8 cellular contexts compared by ENCODE assay signal in genomic region chr7:26078437-26079362, GRCh38.
A peak's percentile ranks its signal among the peaks of the same experiment; 100 is the strongest.
DNase-seq lines count a peak whose midpoint lies in the region; ATAC-seq and TF ChIP-seq lines count a peak whose summit lies in the region.

No MANE protein-coding gene starts in this region.

- no peak for TF ChIP-seq POLR2A in thyroid gland (IDR thresholded peaks at IDR 0.05)

- peak; percentile 96 for ATAC-seq in GM21447 (IDR thresholded peaks at IDR 0.05; ENCODE audit: unreplicated experiment)

- no peak overlapping the region for H3K4me3 ChIP-seq in epithelial cell of proximal tubule (ENCODE audit: low read depth, low read length)
- H3K4me3 ChIP-seq in thyroid gland (replicated peaks in 1 of 3) = no peak overlapping the region

- H3K27me3 ChIP-seq in thyroid gland = no peaks in the 10 kb centered on the region

- peak; percentile 95 for DNase-seq in D341Med (ENCODE audit: low spot score)
- DNase-seq in HuH-7 (ENCODE audit: low spot score) = peak; percentile 43
- peak; percentile 76 for DNase-seq in NOMO-1 treated with DMSO at 0.1 percent for 48 hours (lab: John Stamatoyannopoulos, UW; ENCODE audit: unreplicated experiment)
- DNase-seq in activated CD8-positive, alpha-beta memory T cell treated with anti-CD3 and anti-CD28 coated beads, Interleukin-2, amount 50 U/mL, for 24 hours (ENCODE audit: extremely low read depth) = peak; percentile 44
- DNase-seq in epithelial cell of proximal tubule (ENCODE audit: low read depth) = no peak
- peak in 45 of 56 donors; percentile 1 to 78 (median 25) for DNase-seq in nucleus accumbens (lab: John Stamatoyannopoulos, UW)
- DNase-seq in thyroid gland = peak; percentile 67 to 71

- no peaks in the 10 kb centered on the region for H3K9me3 ChIP-seq in thyroid gland

- H3K27ac ChIP-seq in thyroid gland = no peak overlapping the region

- intact Hi-C loops in thyroid gland (cut with DNase I) = no loop called here

- 10 to 14% methylated on average over 16 to 18 of the region's 19 CpGs for WGBS in thyroid gland, 2 donors

- no peaks in the 10 kb centered on the region for H3K36me3 ChIP-seq in thyroid gland

- TF ChIP-seq CTCF in epithelial cell of proximal tubule (conservative IDR thresholded peaks at IDR 0.05; ENCODE audit: low read depth, low read length) = peak; percentile 59
- peak in 2 of 6 experiments; percentile 34 to 39 for TF ChIP-seq CTCF in thyroid gland (IDR thresholded peaks at IDR 0.05)

- H3K4me1 ChIP-seq in thyroid gland = no peaks in the 10 kb centered on the region
